8 cellular contexts compared by ENCODE assay signal in genomic region chr1:66350001-66350547, GRCh38.
DNase-seq lines count a peak whose midpoint lies in the region; ATAC-seq and TF ChIP-seq lines count a peak whose summit lies in the region.

No MANE protein-coding gene starts in this region.

- ATAC-seq in activated CD4-positive, CD25-positive, alpha-beta regulatory T cell treated with anti-CD3 and anti-CD28 coated beads, Interleukin-2, amount 50 U/mL, for 24 hours = peak; percentile 50 to 55
- ATAC-seq in HG03064 (IDR thresholded peaks at IDR 0.05; ENCODE audit: low read depth, unreplicated experiment) (peak; percentile 59), SK-N-SH treated with all-trans-retinoic acid at 6 μM for 48 hours (peak; percentile 11; the same call in 2 of the 3 replicates)

- H3K79me2 ChIP-seq in osteoblast (ENCODE audit: insufficient read depth, low read length) = peaks cover 57% of the 10 kb centered on the region

- H3K36me3 ChIP-seq in osteoblast (ENCODE audit: insufficient read depth, low read length) = no peaks in the 10 kb centered on the region

- peak overlapping the region; percentile 61 for H3K4me2 ChIP-seq in osteoblast (ENCODE audit: insufficient read depth, low read length)

- H3K27me3 Mint-ChIP-seq in type B pancreatic cell = peaks cover 15% of the 10 kb centered on the region

- H3K27me3 ChIP-seq in osteoblast (ENCODE audit: insufficient read depth, low read length) = no peaks in the 10 kb centered on the region

- peaks cover 7% of the 10 kb centered on the region for H3K9me3 Mint-ChIP-seq in type B pancreatic cell

- no peak overlapping the region for H3K27ac Mint-ChIP-seq in type B pancreatic cell

- no peaks in the 10 kb centered on the region for H3K36me3 Mint-ChIP-seq in type B pancreatic cell

- H3K9me3 ChIP-seq in osteoblast (ENCODE audit: low read depth, low read length) = no peaks in the 10 kb centered on the region

- peak overlapping the region; percentile 20 for H2AFZ ChIP-seq in osteoblast (ENCODE audit: low read length)

- H3K4me3 Mint-ChIP-seq in type B pancreatic cell = no peak overlapping the region

- no peak for DNase-seq in activated CD4-positive, CD25-positive, alpha-beta regulatory T cell treated with anti-CD3 and anti-CD28 coated beads, Interleukin-2, amount 50 U/mL, for 72 hours
- peak; percentile 58 for DNase-seq in effector CD4-positive, alpha-beta T cell
- DNase-seq in osteoblast (ENCODE audit: insufficient read length, low spot score, missing footprints) (no peak), GM19238 (ENCODE audit: insufficient read length, low spot score) (no peak), type B pancreatic cell (ENCODE audit: extremely low spot score, unreplicated experiment) (no peak)

- no peaks in the 10 kb centered on the region for H4K20me1 ChIP-seq in osteoblast (ENCODE audit: insufficient read depth, low read length)

- TF ChIP-seq CTCF in osteoblast (IDR thresholded peaks at IDR 0.05; ENCODE audit: extremely low read depth, low read depth, low read length) = no peak
- TF ChIP-seq CTCF in type B pancreatic cell (conservative IDR thresholded peaks at IDR 0.05) = no peak

- peak overlapping the region; percentile 52 for H3K27ac ChIP-seq in osteoblast (ENCODE audit: low read depth, low read length)

- H3K4me3 ChIP-seq in osteoblast (ENCODE audit: insufficient read depth, low read length) = peak overlapping the region; percentile 39

- H3K4me1 Mint-ChIP-seq in type B pancreatic cell (ENCODE audit: unreplicated experiment) = peaks cover 29% of the 10 kb centered on the region

- peaks cover 57% of the 10 kb centered on the region for H3K4me1 ChIP-seq in osteoblast (ENCODE audit: insufficient read depth, low read length)

TF ChIP-seq in SK-N-SH treated with all-trans-retinoic acid at 6 μM for 48 hours, 23 proteins besides CTCF, POLR2A, EP300 and RAD21:
- TF ChIP-seq OSR1 (CRISPR knock-in tag; IDR thresholded peaks at IDR 0.05) (no peak), ZNF8 (CRISPR knock-in tag; IDR thresholded peaks at IDR 0.05) (no peak), GLIS3 (CRISPR knock-in tag; IDR thresholded peaks at IDR 0.05) (no peak), ZNF565 (CRISPR knock-in tag; conservative IDR thresholded peaks at IDR 0.05; ENCODE audit: low read depth) (no peak), TCF4 (CRISPR knock-in tag; IDR thresholded peaks at IDR 0.05; ENCODE audit: borderline replicate concordance) (no peak), ESRRG (CRISPR knock-in tag; IDR thresholded peaks at IDR 0.05) (no peak), TSHZ2 (CRISPR knock-in tag; IDR thresholded peaks at IDR 0.05) (no peak), SNAI2 (CRISPR knock-in tag; IDR thresholded peaks at IDR 0.05) (no peak), ZC3H10 (CRISPR knock-in tag; IDR thresholded peaks at IDR 0.05) (no peak), CSRNP3 (CRISPR knock-in tag; IDR thresholded peaks at IDR 0.05) (no peak), CREB5 (CRISPR knock-in tag; IDR thresholded peaks at IDR 0.05; ENCODE audit: low read depth) (no peak), PATZ1 (CRISPR knock-in tag; IDR thresholded peaks at IDR 0.05; ENCODE audit: borderline replicate concordance) (no peak), ISL1 (CRISPR knock-in tag; IDR thresholded peaks at IDR 0.05) (no peak), BACH2 (CRISPR knock-in tag; IDR thresholded peaks at IDR 0.05; ENCODE audit: borderline replicate concordance) (no peak), ZFP30 (CRISPR knock-in tag; IDR thresholded peaks at IDR 0.05) (no peak), ARNTL (CRISPR knock-in tag; IDR thresholded peaks at IDR 0.05; ENCODE audit: borderline replicate concordance, low read depth) (no peak), ZNF70 (CRISPR knock-in tag; IDR thresholded peaks at IDR 0.05) (no peak), CSDC2 (CRISPR knock-in tag; IDR thresholded peaks at IDR 0.05) (no peak)
